Comparison of ENCODE assay signal across 21 cellular contexts in genomic region chr11:85829172-85829571, GRCh38. TPM values are rescaled to one million over a fixed set of nuclear protein-coding genes. Genes with fewer than 3 reads are reported as not detected.
DNase-seq lines count a peak whose midpoint lies in the region; ATAC-seq, FAIRE-seq and TF ChIP-seq lines count a peak whose summit lies in the region.
"Had no signal": no experiment of that assay in that cellular context is flagged by ENCODE, and none has a peak within 500 bp of the region (broad histone marks: within the 10 kb centered on the region; RNA-seq: fewer than 3 reads in every experiment).

No MANE protein-coding gene starts in this region.

- POLR2A ChIA-PET in HEK293 (lab: Yijun Ruan, JAX): interaction anchor here (1.5 kb wide), 1 partner anchor 33 kb away, joined by 5 read pairs; no protein-coding TSS in a partner anchor

- no peak for TF ChIP-seq POLR2A in GM12892 (IDR thresholded peaks at IDR 0.05; ENCODE audit: low read depth, low read length)

- no peaks in the 10 kb centered on the region for H3K27me3 Mint-ChIP-seq in T-helper 1 cell treated with Interleukin-12 subunit alpha and Interleukin-12 subunit beta and Interleukin-4 antibody, amounts not matched to agents 30 μg/mL and 1 μg/mL, for 36 hours (ENCODE audit: low read depth)
- H3K27me3 Mint-ChIP-seq in natural killer cell (ENCODE audit: low read depth in 2 of 2): no peaks in the 10 kb centered on the region

- no peak for ATAC-seq in stimulated activated effector memory CD8-positive, alpha-beta T cell treated with anti-CD3 and anti-CD28 coated beads, Interleukin-12 subunit alpha, Interleukin-12 subunit beta, amount 100 ng/mL, for 72 hours
- ATAC-seq in natural killer cell (no peak), HG03442 (IDR thresholded peaks at IDR 0.05; ENCODE audit: unreplicated experiment) (no peak)

- peaks cover 9% of the 10 kb centered on the region for H3K36me3 Mint-ChIP-seq in T-helper 1 cell treated with Interleukin-12 subunit alpha and Interleukin-12 subunit beta and Interleukin-4 antibody, amounts not matched to agents 30 μg/mL and 1 μg/mL, for 36 hours (ENCODE audit: low read depth)
- H3K36me3 Mint-ChIP-seq in stimulated activated effector memory CD8-positive, alpha-beta T cell treated with anti-CD3 and anti-CD28 coated beads, Interleukin-12 subunit alpha, Interleukin-12 subunit beta, amount 100 ng/mL, for 72 hours: no peaks in the 10 kb centered on the region
- H3K36me3 Mint-ChIP-seq in natural killer cell: no peaks in the 10 kb centered on the region

- intact Hi-C loops in natural killer cell (cut with micrococcal nuclease): no loop called here

- CTCF ChIA-PET in HEK293 (lab: Yijun Ruan, JAX): interaction anchor here (1.2 kb wide), 1 partner anchor 26 kb away, joined by 7 read pairs; the partner anchor contains the start of gene CCDC83

- no peak overlapping the region for H3K4me3 ChIP-seq in HEK293 (ENCODE audit: low read depth, low read length)
- H3K4me3 ChIP-seq: Peyer's patch, SJCRH30 had no signal

- FAIRE-seq in GM12892 (lab: Jason Lieb, UNC): no peak
- FAIRE-seq: H54 had no signal

- H3K27ac ChIP-seq in HEK293 (ENCODE audit: extremely low read depth, low read depth, low read length) (no peak overlapping the region), VCaP (peak overlapping the region; percentile 100)
- H3K27ac ChIP-seq: KMS-11, SJCRH30 had no signal

- no peaks in the 10 kb centered on the region for H3K9me3 ChIP-seq in HEK293 (ENCODE audit: control insufficient read depth, insufficient read depth, low read depth, low read length)
- H3K9me3 ChIP-seq: Peyer's patch, SJCRH30 had no signal

- no peak overlapping the region for H3K4me3 Mint-ChIP-seq in T-helper 1 cell treated with Interleukin-12 subunit alpha and Interleukin-12 subunit beta and Interleukin-4 antibody, amounts not matched to agents 30 μg/mL and 1 μg/mL, for 36 hours
- no peak overlapping the region for H3K4me3 Mint-ChIP-seq in stimulated activated effector memory CD8-positive, alpha-beta T cell treated with anti-CD3 and anti-CD28 coated beads, Interleukin-12 subunit alpha, Interleukin-12 subunit beta, amount 100 ng/mL, for 72 hours
- no peak overlapping the region for H3K4me3 Mint-ChIP-seq in natural killer cell

- H3K9me3 Mint-ChIP-seq in T-helper 1 cell treated with Interleukin-12 subunit alpha and Interleukin-12 subunit beta and Interleukin-4 antibody, amounts not matched to agents 30 μg/mL and 1 μg/mL, for 36 hours: peaks cover 8% of the 10 kb centered on the region
- H3K9me3 Mint-ChIP-seq in stimulated activated effector memory CD8-positive, alpha-beta T cell treated with anti-CD3 and anti-CD28 coated beads, Interleukin-12 subunit alpha, Interleukin-12 subunit beta, amount 100 ng/mL, for 72 hours: no peaks in the 10 kb centered on the region
- no peaks in the 10 kb centered on the region for H3K9me3 Mint-ChIP-seq in natural killer cell

- H3K4me1 ChIP-seq in HEK293 (ENCODE audit: control insufficient read depth, insufficient read depth, low read length): peaks cover 10% of the 10 kb centered on the region

- no peaks in the 10 kb centered on the region for H3K36me3 ChIP-seq in HEK293 (ENCODE audit: control insufficient read depth in 2 of 2, insufficient read depth in 1 of 2, low read length in 2 of 2)
- H3K36me3 ChIP-seq: Peyer's patch, SJCRH30 had no signal

- TF ChIP-seq CTCF in HEK293 (tag by site-specific recombination; IDR thresholded peaks at IDR 0.05): no peak
- no peak for TF ChIP-seq CTCF in VCaP (conservative IDR thresholded peaks at IDR 0.05)
- no peak for TF ChIP-seq CTCF in natural killer cell (IDR thresholded peaks at IDR 0.05)

- H3K4me1 Mint-ChIP-seq in T-helper 1 cell treated with Interleukin-12 subunit alpha and Interleukin-12 subunit beta and Interleukin-4 antibody, amounts not matched to agents 30 μg/mL and 1 μg/mL, for 36 hours (ENCODE audit: low read depth): peaks cover 36% of the 10 kb centered on the region
- peaks cover 44% of the 10 kb centered on the region for H3K4me1 Mint-ChIP-seq in stimulated activated effector memory CD8-positive, alpha-beta T cell treated with anti-CD3 and anti-CD28 coated beads, Interleukin-12 subunit alpha, Interleukin-12 subunit beta, amount 100 ng/mL, for 72 hours
- H3K4me1 Mint-ChIP-seq in natural killer cell: peaks cover 25 to 28% of the 10 kb centered on the region in 2 donors

- H3K27ac Mint-ChIP-seq in T-helper 1 cell treated with Interleukin-12 subunit alpha and Interleukin-12 subunit beta and Interleukin-4 antibody, amounts not matched to agents 30 μg/mL and 1 μg/mL, for 36 hours: peak overlapping the region; percentile 23
- H3K27ac Mint-ChIP-seq in stimulated activated effector memory CD8-positive, alpha-beta T cell treated with anti-CD3 and anti-CD28 coated beads, Interleukin-12 subunit alpha, Interleukin-12 subunit beta, amount 100 ng/mL, for 72 hours: peak overlapping the region; percentile 97
- H3K27ac Mint-ChIP-seq in natural killer cell: no peak overlapping the region

- DNase-seq in T-helper 1 cell (no peak), natural killer cell (no peak), GM12892 (ENCODE audit: insufficient read length) (no peak)
- DNase-seq in stimulated activated effector memory CD8-positive, alpha-beta T cell treated with anti-CD3 and anti-CD28 coated beads, Interleukin-12 subunit alpha, Interleukin-12 subunit beta, amount 100 ng/mL, for 72 hours (ENCODE audit: low spot score in 2 of 2): no peak
- DNase-seq: 8988T, AML-193, C1 segment of cervical spinal cord, DMS79, NCI-H1105 treated with DMSO at 0.1 percent for 48 hours, NCI-H2029 treated with DMSO at 0.1 percent for 48 hours, NCI-H226, NCI-H748 treated with DMSO at 0.1 percent for 48 hours, Peyer's patch, SJCRH30 had no signal

TF ChIP-seq in HEK293, 187 proteins besides CTCF, POLR2A, EP300 and RAD21:
- TF ChIP-seq ZNF621 (tag by site-specific recombination; IDR thresholded peaks at IDR 0.05) (no peak), ZNF146 (tag by site-specific recombination; IDR thresholded peaks at IDR 0.05) (peak; percentile 91)

RNA-seq across cellular contexts. Expression of gene SYTL2, which starts 18.2 kb away (rescaled TPM):
- 100 to 1,000 TPM; 116 to 237 (median 143) TPM for total RNA-seq in natural killer cell
- 0.49 TPM for polyA plus RNA-seq in GM12892 (2012; ENCODE audit: missing spikeins)

RNA-seq across cellular contexts. Expression of gene CCDC83, which starts 26.0 kb away (rescaled TPM):
- total RNA-seq in natural killer cell: under 1 TPM in 1 of 3 donors, not detected in 2; 0.12 TPM
- 0.28 TPM for polyA plus RNA-seq in GM12892 (2012; ENCODE audit: missing spikeins)
- total RNA-seq: Peyer's patch, SJCRH30 had no signal
- polyA plus RNA-seq: AG04450 had no signal

Comparison
In these comparisons a context has a peak if more than half of its experiments do, and no peak if none do; other contexts are left out.
1. H3K27ac Mint-ChIP-seq: peak in T-helper 1 cell treated with Interleukin-12 subunit alpha and Interleukin-12 subunit beta and Interleukin-4 antibody, amounts not matched to agents 30 μg/mL and 1 μg/mL, for 36 hours (single experiment) and stimulated activated effector memory CD8-positive, alpha-beta T cell treated with anti-CD3 and anti-CD28 coated beads, Interleukin-12 subunit alpha, Interleukin-12 subunit beta, amount 100 ng/mL, for 72 hours (single experiment); none in natural killer cell (0 of 2).